In the genomic region with DNA sequence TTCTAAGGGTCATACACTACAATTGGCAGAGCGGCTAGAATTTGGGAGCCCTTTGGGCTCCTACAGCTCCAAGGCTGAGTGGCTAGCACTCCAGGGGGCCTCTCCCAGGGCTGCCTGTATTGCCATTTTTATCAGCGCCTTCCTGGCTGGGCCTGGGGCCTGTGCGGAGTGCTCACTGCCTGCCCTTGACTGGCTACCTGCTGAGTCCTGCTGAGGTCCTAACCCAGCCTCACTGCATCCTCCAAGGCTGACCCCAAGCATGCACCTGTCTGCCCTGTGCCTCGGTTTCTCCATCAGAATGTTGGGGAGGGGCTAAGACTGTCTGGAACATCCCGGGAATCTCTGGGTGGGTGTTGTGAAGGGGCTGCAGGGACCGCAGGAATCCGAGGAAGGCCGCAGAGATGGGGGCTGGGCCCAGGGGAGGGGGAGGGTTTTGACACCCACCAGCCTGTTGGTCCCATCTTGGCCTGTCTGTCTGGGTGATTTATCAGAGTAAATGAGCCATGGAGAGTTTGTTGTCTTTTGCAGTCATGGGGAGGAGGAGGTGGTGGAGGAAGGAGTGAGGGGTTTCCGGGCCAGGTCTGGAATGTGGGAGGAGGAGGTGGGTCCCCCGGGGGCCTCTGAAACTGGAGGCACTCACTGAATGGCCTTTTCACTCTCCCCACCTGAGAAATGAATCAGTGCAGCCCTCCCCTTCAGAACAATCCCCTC, we compare ENCODE assay signal across 2 cellular contexts.
A peak's percentile ranks its signal among the peaks of the same experiment; 100 is the strongest.
TF ChIP-seq lines count a peak whose summit lies in the region.

No MANE protein-coding gene starts in this region.

TF ChIP-seq in HEK293, 187 proteins besides CTCF, POLR2A, EP300 and RAD21 (continues in another document):
- TF ChIP-seq WT1 (tag by site-specific recombination; IDR thresholded peaks at IDR 0.05) (peak; percentile 90), EGR2 (tag by site-specific recombination; IDR thresholded peaks at IDR 0.05; ENCODE audit: low read depth) (peak; percentile 96), ZNF423 (tag by site-specific recombination; IDR thresholded peaks at IDR 0.05) (0 out of 2 replicates have a peak, but pooled peaks have one; percentile 11), ZIC2 (tag by site-specific recombination; IDR thresholded peaks at IDR 0.05) (peak; percentile 78), ZFHX2 (tag by site-specific recombination; conservative IDR thresholded peaks at IDR 0.05) (peak; percentile 97), ZNF341 (tag by site-specific recombination; IDR thresholded peaks at IDR 0.05; ENCODE audit: low read depth) (0 out of 2 replicates have a peak, but pooled peaks have one; percentile 10), SP2 (tag by site-specific recombination; IDR thresholded peaks at IDR 0.05) (no peak), ZNF621 (tag by site-specific recombination; IDR thresholded peaks at IDR 0.05) (no peak), KLF1 (tag by site-specific recombination; IDR thresholded peaks at IDR 0.05) (0 out of 2 replicates have a peak, but pooled peaks have one; percentile 13), SCRT2 (tag by site-specific recombination; IDR thresholded peaks at IDR 0.05) (peak; percentile 55; the same call in 1 of the 2 replicates)
- TF ChIP-seq, protein P1, sequence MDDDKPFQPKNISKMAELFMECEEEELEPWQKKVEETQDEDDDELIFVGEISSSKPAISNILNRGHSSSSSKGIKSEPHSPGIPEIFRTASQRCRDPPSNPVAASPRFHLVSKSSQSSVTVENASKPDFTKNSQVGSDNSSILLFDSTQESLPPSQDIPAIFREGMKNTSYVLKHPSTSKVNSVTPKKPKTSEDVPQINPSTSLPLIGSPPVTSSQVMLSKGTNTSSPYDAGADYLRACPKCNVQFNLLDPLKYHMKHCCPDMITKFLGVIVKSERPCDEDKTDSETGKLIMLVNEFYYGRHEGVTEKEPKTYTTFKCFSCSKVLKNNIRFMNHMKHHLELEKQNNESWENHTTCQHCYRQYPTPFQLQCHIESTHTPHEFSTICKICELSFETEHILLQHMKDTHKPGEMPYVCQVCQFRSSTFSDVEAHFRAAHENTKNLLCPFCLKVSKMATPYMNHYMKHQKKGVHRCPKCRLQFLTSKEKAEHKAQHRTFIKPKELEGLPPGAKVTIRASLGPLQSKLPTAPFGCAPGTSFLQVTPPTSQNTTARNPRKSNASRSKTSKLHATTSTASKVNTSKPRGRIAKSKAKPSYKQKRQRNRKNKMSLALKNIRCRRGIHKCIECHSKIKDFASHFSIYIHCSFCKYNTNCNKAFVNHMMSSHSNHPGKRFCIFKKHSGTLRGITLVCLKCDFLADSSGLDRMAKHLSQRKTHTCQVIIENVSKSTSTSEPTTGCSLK (tag by site-specific recombination; IDR thresholded peaks at IDR 0.05) = no peak
- TF ChIP-seq, protein P2, sequence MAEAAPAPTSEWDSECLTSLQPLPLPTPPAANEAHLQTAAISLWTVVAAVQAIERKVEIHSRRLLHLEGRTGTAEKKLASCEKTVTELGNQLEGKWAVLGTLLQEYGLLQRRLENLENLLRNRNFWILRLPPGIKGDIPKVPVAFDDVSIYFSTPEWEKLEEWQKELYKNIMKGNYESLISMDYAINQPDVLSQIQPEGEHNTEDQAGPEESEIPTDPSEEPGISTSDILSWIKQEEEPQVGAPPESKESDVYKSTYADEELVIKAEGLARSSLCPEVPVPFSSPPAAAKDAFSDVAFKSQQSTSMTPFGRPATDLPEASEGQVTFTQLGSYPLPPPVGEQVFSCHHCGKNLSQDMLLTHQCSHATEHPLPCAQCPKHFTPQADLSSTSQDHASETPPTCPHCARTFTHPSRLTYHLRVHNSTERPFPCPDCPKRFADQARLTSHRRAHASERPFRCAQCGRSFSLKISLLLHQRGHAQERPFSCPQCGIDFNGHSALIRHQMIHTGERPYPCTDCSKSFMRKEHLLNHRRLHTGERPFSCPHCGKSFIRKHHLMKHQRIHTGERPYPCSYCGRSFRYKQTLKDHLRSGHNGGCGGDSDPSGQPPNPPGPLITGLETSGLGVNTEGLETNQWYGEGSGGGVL (tag by site-specific recombination; IDR thresholded peaks at IDR 0.05) = peak; percentile 86
- TF ChIP-seq, protein P3, sequence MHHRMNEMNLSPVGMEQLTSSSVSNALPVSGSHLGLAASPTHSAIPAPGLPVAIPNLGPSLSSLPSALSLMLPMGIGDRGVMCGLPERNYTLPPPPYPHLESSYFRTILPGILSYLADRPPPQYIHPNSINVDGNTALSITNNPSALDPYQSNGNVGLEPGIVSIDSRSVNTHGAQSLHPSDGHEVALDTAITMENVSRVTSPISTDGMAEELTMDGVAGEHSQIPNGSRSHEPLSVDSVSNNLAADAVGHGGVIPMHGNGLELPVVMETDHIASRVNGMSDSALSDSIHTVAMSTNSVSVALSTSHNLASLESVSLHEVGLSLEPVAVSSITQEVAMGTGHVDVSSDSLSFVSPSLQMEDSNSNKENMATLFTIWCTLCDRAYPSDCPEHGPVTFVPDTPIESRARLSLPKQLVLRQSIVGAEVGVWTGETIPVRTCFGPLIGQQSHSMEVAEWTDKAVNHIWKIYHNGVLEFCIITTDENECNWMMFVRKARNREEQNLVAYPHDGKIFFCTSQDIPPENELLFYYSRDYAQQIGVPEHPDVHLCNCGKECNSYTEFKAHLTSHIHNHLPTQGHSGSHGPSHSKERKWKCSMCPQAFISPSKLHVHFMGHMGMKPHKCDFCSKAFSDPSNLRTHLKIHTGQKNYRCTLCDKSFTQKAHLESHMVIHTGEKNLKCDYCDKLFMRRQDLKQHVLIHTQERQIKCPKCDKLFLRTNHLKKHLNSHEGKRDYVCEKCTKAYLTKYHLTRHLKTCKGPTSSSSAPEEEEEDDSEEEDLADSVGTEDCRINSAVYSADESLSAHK (tag by site-specific recombination; IDR thresholded peaks at IDR 0.05) = 0 out of 2 replicates have a peak, but pooled peaks have one; percentile 41
- TF ChIP-seq, protein P4, sequence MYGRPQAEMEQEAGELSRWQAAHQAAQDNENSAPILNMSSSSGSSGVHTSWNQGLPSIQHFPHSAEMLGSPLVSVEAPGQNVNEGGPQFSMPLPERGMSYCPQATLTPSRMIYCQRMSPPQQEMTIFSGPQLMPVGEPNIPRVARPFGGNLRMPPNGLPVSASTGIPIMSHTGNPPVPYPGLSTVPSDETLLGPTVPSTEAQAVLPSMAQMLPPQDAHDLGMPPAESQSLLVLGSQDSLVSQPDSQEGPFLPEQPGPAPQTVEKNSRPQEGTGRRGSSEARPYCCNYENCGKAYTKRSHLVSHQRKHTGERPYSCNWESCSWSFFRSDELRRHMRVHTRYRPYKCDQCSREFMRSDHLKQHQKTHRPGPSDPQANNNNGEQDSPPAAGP (tag by site-specific recombination; IDR thresholded peaks at IDR 0.05) = peak; percentile 27; the same call in 1 of the 2 replicates
- TF ChIP-seq, protein P5, sequence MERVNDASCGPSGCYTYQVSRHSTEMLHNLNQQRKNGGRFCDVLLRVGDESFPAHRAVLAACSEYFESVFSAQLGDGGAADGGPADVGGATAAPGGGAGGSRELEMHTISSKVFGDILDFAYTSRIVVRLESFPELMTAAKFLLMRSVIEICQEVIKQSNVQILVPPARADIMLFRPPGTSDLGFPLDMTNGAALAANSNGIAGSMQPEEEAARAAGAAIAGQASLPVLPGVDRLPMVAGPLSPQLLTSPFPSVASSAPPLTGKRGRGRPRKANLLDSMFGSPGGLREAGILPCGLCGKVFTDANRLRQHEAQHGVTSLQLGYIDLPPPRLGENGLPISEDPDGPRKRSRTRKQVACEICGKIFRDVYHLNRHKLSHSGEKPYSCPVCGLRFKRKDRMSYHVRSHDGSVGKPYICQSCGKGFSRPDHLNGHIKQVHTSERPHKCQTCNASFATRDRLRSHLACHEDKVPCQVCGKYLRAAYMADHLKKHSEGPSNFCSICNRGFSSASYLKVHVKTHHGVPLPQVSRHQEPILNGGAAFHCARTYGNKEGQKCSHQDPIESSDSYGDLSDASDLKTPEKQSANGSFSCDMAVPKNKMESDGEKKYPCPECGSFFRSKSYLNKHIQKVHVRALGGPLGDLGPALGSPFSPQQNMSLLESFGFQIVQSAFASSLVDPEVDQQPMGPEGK (tag by site-specific recombination; IDR thresholded peaks at IDR 0.05) = peak; percentile 48; the same call in 1 of the 2 replicates

TF ChIP-seq in K562, 482 proteins besides CTCF, POLR2A, EP300 and RAD21:
- peak; percentile 5 for TF ChIP-seq MEIS2 (IDR thresholded peaks at IDR 0.05; ENCODE audit: partially characterized antibody)
- TF ChIP-seq, protein P6, sequence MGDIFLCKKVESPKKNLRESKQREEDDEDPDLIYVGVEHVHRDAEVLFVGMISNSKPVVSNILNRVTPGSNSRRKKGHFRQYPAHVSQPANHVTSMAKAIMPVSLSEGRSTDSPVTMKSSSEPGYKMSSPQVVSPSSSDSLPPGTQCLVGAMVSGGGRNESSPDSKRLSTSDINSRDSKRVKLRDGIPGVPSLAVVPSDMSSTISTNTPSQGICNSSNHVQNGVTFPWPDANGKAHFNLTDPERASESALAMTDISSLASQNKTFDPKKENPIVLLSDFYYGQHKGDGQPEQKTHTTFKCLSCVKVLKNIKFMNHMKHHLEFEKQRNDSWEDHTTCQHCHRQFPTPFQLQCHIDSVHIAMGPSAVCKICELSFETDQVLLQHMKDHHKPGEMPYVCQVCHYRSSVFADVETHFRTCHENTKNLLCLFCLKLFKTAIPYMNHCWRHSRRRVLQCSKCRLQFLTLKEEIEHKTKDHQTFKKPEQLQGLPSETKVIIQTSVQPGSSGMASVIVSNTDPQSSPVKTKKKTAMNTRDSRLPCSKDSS (IDR thresholded peaks at IDR 0.05; ENCODE audit: low read depth, partially characterized antibody) = no peak
- TF ChIP-seq ZNF347 (CRISPR knock-in tag; IDR thresholded peaks at IDR 0.05; ENCODE audit: low read depth) = no peak
- TF ChIP-seq, protein P7, sequence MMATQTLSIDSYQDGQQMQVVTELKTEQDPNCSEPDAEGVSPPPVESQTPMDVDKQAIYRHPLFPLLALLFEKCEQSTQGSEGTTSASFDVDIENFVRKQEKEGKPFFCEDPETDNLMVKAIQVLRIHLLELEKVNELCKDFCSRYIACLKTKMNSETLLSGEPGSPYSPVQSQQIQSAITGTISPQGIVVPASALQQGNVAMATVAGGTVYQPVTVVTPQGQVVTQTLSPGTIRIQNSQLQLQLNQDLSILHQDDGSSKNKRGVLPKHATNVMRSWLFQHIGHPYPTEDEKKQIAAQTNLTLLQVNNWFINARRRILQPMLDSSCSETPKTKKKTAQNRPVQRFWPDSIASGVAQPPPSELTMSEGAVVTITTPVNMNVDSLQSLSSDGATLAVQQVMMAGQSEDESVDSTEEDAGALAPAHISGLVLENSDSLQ (IDR thresholded peaks at IDR 0.05) = 0 out of 2 replicates have a peak, but pooled peaks have one; percentile 19
